8 cellular contexts compared by ENCODE assay signal in the genomic region with DNA sequence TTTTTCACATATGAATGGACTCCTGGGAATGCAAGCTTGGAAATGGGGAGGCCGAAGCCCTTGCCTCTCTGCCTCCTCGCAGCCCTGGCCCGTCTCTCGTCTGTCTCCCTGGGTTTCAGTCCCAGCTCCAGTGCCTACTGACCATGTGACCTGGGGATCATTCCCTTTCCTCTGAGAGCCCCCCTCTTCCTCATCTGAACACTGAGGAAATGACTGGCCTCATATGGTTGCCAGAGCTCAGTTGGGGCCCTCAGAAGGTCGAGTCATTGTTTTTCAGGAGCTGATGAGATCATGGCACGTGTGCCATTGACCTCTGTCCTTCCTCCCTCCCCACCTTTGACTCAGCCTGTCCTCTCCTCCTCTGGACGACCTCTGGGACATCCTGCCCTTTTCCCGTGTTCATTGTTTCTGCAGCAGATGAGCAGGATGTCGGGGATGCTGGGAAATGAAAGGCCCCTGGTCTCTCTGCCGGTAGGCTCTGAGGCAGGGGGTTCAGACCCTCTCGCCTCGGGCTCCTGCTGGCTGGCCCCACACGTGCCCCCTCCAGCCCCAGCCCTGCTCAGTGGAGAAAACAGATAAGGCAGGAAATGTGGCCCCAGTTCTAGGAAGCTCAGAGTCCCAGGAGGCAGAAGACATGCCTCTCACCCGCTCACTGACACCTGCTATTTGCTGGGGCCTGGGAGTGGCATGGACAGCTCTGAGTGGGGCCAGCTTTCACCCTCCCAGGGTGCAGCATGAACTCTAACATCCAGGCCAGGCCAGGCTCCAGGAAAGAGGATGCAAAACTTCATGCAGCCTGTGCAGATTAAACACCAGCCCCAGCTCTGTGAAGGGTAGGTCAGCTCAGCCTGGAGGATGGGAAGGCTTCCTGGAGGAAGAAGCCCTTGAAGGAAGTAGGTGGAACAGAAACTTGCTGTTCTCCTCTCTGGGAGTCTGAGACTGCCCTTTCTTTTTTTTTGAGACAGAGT. TPM values are rescaled to one million over a fixed set of nuclear protein-coding genes. Genes with fewer than 3 reads are reported as not detected.
A peak's percentile ranks its signal among the peaks of the same experiment; 100 is the strongest.
DNase-seq lines count a peak whose midpoint lies in the region; ATAC-seq and TF ChIP-seq lines count a peak whose summit lies in the region.

No MANE protein-coding gene starts in this region.

- H3K9ac ChIP-seq in Loucy (ENCODE audit: low read depth, low read length, poor library complexity, severe bottlenecking) (peak overlapping the region; percentile 53), mucosa of rectum (ENCODE audit: low read depth in 1 of 2, low read length in 2 of 2) (no peak overlapping the region)

- peaks cover 12% of the 10 kb centered on the region for H3K4me1 ChIP-seq in Loucy (ENCODE audit: insufficient read depth, low read length, poor library complexity, severe bottlenecking)
- peaks cover 5 to 6% of the 10 kb centered on the region in 2 donors for H3K4me1 ChIP-seq in mucosa of rectum (ENCODE audit: control insufficient read depth in 2 of 2, insufficient read depth in 2 of 2, low read length in 2 of 2)

- H3K4me1 Mint-ChIP-seq in CD14-positive monocyte: peaks cover 37% of the 10 kb centered on the region
- peaks cover 4% of the 10 kb centered on the region for H3K4me1 Mint-ChIP-seq in chondrocyte (ENCODE audit: low read depth)

- intact Hi-C loops in CD14-positive monocyte (cut with micrococcal nuclease): loop anchor here in 1 of 2 donors (2.0 kb wide), 1 partner anchor 16 kb away; the partner anchor contains the start of genes MEPCE and ZCWPW1

- DNase-seq in CD14-positive monocyte (ENCODE audit: low spot score): peak; percentile 87
- peak; percentile 54 for DNase-seq in chondrocyte (ENCODE audit: low spot score)
- no peak for DNase-seq in pons (ENCODE audit: low spot score)
- DNase-seq in NCI-H345 (lab: John Stamatoyannopoulos, UW): no peak
- DNase-seq in NCI-H82 treated with DMSO at 0.1 percent for 48 hours (lab: John Stamatoyannopoulos, UW; ENCODE audit: unreplicated experiment): no peak

- no peak for ATAC-seq in HG03039 (IDR thresholded peaks at IDR 0.05; ENCODE audit: unreplicated experiment)

- H3K4me2 ChIP-seq in Loucy (ENCODE audit: low read depth, low read length, poor library complexity, severe bottlenecking): peak overlapping the region; percentile 38

- peak overlapping the region; percentile 76 to 95 (median 89) for H3K27ac Mint-ChIP-seq in CD14-positive monocyte
- H3K27ac Mint-ChIP-seq in chondrocyte (ENCODE audit: unreplicated experiment): no peak overlapping the region

- no peaks in the 10 kb centered on the region for H3F3A ChIP-seq in Loucy (ENCODE audit: low read depth)

- H3K9me2 ChIP-seq in Loucy (replicated peaks; ENCODE audit: low read depth, low read length): no peaks in the 10 kb centered on the region

- peak overlapping the region; percentile 44 to 56 for H3K27ac ChIP-seq in mucosa of rectum (ENCODE audit: low read depth in 2 of 2, low read length in 2 of 2)

- no peak for TF ChIP-seq CTCF in CD14-positive monocyte (IDR thresholded peaks at IDR 0.05)
- no peak for TF ChIP-seq CTCF in Loucy (conservative IDR thresholded peaks at IDR 0.05; ENCODE audit: low read length)
- no peak for TF ChIP-seq CTCF in chondrocyte (IDR thresholded peaks at IDR 0.05)

- peak overlapping the region; percentile 18; the same call in 1 of the 2 replicates for H2AFZ ChIP-seq in Loucy (ENCODE audit: low read length)

- H3K36me3 Mint-ChIP-seq in CD14-positive monocyte: peaks cover 0 to 2% of the 10 kb centered on the region in 2 donors
- no peaks in the 10 kb centered on the region for H3K36me3 Mint-ChIP-seq in chondrocyte (ENCODE audit: low read depth)

- H3K79me2 ChIP-seq in Loucy (ENCODE audit: insufficient read depth, low read length): no peaks in the 10 kb centered on the region

- H3K9me3 ChIP-seq in Loucy (ENCODE audit: insufficient read depth, low read depth, low read length) (no peaks in the 10 kb centered on the region), mucosa of rectum (ENCODE audit: control insufficient read depth in 2 of 2, low read length in 2 of 2) (no peaks in the 10 kb centered on the region)

- no peaks in the 10 kb centered on the region for H4K20me1 ChIP-seq in Loucy (ENCODE audit: insufficient read depth, low read length, poor library complexity, severe bottlenecking)

- H3K4me3 Mint-ChIP-seq in CD14-positive monocyte: peak overlapping the region; percentile 12 to 33
- H3K4me3 Mint-ChIP-seq in chondrocyte (ENCODE audit: unreplicated experiment): no peak overlapping the region

- H3K27me3 Mint-ChIP-seq in CD14-positive monocyte (ENCODE audit: low read depth in 3 of 3): peaks cover 0 to 1% (median 0%) of the 10 kb centered on the region in 3 donors
- no peaks in the 10 kb centered on the region for H3K27me3 Mint-ChIP-seq in chondrocyte (ENCODE audit: low read depth)

- no peaks in the 10 kb centered on the region for H3K27me3 ChIP-seq in Loucy (ENCODE audit: insufficient read depth, low read length, poor library complexity, severe bottlenecking)
- H3K27me3 ChIP-seq in mucosa of rectum (ENCODE audit: control insufficient read depth in 2 of 2, insufficient read depth in 2 of 2, low read length in 2 of 2): no peaks in the 10 kb centered on the region

- no peaks in the 10 kb centered on the region for H3K36me3 ChIP-seq in Loucy (ENCODE audit: insufficient read depth, low read length)
- H3K36me3 ChIP-seq in mucosa of rectum (ENCODE audit: control insufficient read depth in 2 of 2, insufficient read depth in 2 of 2, low read length in 2 of 2): no peaks in the 10 kb centered on the region

- H3K9me3 Mint-ChIP-seq in CD14-positive monocyte (peaks cover 0 to 2% (median 0%) of the 10 kb centered on the region in 7 donors), chondrocyte (ENCODE audit: low read depth) (no peaks in the 10 kb centered on the region)

- H3K4me3 ChIP-seq in Loucy (ENCODE audit: low read length, poor library complexity, severe bottlenecking) (no peak overlapping the region), mucosa of rectum (ENCODE audit: low read length in 2 of 2) (no peak overlapping the region)

RNA-seq across cellular contexts. Expression of gene PPP1R35, which starts 8.3 kb away (rescaled TPM):
- polyA plus RNA-seq in CD14-positive monocyte: 10 to 100 TPM in 1 of 2 donors, 1 to 10 TPM in 1; 8.1 to 14.6 TPM
- total RNA-seq in chondrocyte: 20.5 to 23.0 TPM (median 21.0 TPM) in 3 replicates

RNA-seq across cellular contexts. Expression of gene MEPCE, which starts 15.0 kb away (rescaled TPM):
- 1 to 10 TPM; 2.9 to 3.3 TPM for polyA plus RNA-seq in CD14-positive monocyte
- 30.9 to 39.1 TPM (median 31.8 TPM) in 3 replicates for total RNA-seq in chondrocyte

RNA-seq across cellular contexts. Expression of gene ZCWPW1, which starts 16.1 kb away (rescaled TPM):
- 1 to 10 TPM in 1 of 2 donors, under 1 TPM in 1; 0.60 to 1.2 TPM for polyA plus RNA-seq in CD14-positive monocyte
- 2.3 to 3.8 TPM (median 2.6 TPM) in 3 replicates for total RNA-seq in chondrocyte

RNA-seq across cellular contexts. Expression of gene SPACDR, which starts 19.5 kb away (rescaled TPM):
- under 1 TPM in 1 of 2 donors, not detected in 1; 0.40 TPM for polyA plus RNA-seq in CD14-positive monocyte
- 0.42 to 0.87 TPM in 2 of 3 replicates, not detected in the other for total RNA-seq in chondrocyte

RNA-seq across cellular contexts. Expression of gene TSC22D4, which starts 34.4 kb away (rescaled TPM):
- 10 to 100 TPM; 23.8 to 26.3 TPM for polyA plus RNA-seq in CD14-positive monocyte
- total RNA-seq in chondrocyte: 24.0 to 34.1 TPM (median 33.0 TPM) in 3 replicates

Comparison
In these comparisons a context has a peak if more than half of its experiments do, and no peak if none do; other contexts are left out.
1. DNase-seq: peak in CD14-positive monocyte (single experiment) and chondrocyte (single experiment); none in pons (single experiment), NCI-H345 (single experiment) and NCI-H82 treated with DMSO at 0.1 percent for 48 hours (single experiment).